In the genomic region with DNA sequence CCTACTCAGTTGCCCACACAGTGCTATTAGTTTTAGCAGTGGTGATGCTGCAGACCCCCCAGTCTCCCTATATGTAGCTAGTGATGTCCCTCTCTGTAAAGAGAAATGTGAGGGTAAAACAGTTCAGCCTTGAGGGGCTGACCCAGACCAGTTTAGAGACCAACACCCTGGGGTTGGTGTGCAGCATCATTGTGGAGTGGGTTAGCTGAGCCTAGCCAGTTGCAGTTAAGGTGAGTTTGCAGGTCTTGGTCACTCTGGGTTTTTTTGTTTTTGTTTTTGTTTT, we compare ENCODE assay signal across 8 cellular contexts. TPM values are rescaled to one million over a fixed set of nuclear protein-coding genes. Genes with fewer than 3 reads are reported as not detected.
DNase-seq lines count a peak whose midpoint lies in the region; ATAC-seq and TF ChIP-seq lines count a peak whose summit lies in the region.

No MANE protein-coding gene starts in this region.

- intact Hi-C loops in gastrocnemius medialis (cut with DNase I; ENCODE audit: low total_unique reads): loop anchor here (10.0 kb wide), 1 partner anchor 1102 kb away; the partner anchor contains the start of genes AGPAT1 and RNF5

- POLR2A ChIA-PET in T-cell (lab: Charles Lee): interaction anchor here (0.5 to 3.0 kb wide), 4 partner anchors 12 to 66 kb away, joined by 5 to 10 read pairs (median 7); partner anchors contain the start of genes PFDN6 (in 2 of the 2) and WDR46 (in 2 of the 2)

- H3K27ac ChIP-seq in gastrocnemius medialis: peak overlapping the region; percentile 70 to 82 (median 76)

- peaks cover 43% of the 10 kb centered on the region for H3K36me3 Mint-ChIP-seq in T-cell

- DNase-seq in T-cell: no peak
- no peak for DNase-seq in fibroblast of villous mesenchyme (ENCODE audit: low read depth)
- no peak for DNase-seq in gastrocnemius medialis
- no peak for DNase-seq in mucosa of gallbladder (ENCODE audit: low spot score)
- no peak for DNase-seq in GDM1 (lab: John Stamatoyannopoulos, UW)
- no peak for DNase-seq in stimulated activated CD4-positive, alpha-beta T cell treated with anti-CD3 and anti-CD28 coated beads, Interleukin-15, amount 100 ng/mL, for 24 hours

- peak overlapping the region; percentile 75 to 94 (median 92) for H3K4me3 Mint-ChIP-seq in T-cell

- ATAC-seq in T-cell (replicated peaks in 1 of 4) (no peak), gastrocnemius medialis (no peak), HG03045 (IDR thresholded peaks at IDR 0.05; ENCODE audit: unreplicated experiment) (no peak)

- H3K4me1 ChIP-seq in gastrocnemius medialis: peaks cover 47 to 68% of the 10 kb centered on the region in 2 donors

- in situ Hi-C loops in gastrocnemius medialis (cut with MboI; ENCODE audit: low sequenced_read_pairs in 4 of 4): loop anchor here in 1 of 4 donors (25.0 kb wide), 1 partner anchor 1414 kb away; the partner anchor contains the start of gene NEU1

- peaks cover 0 to 50% of the 10 kb centered on the region in 2 donors for H3K36me3 ChIP-seq in gastrocnemius medialis

- no peaks in the 10 kb centered on the region for H3K9me3 Mint-ChIP-seq in T-cell

- no peak for TF ChIP-seq POLR2A in gastrocnemius medialis (IDR thresholded peaks at IDR 0.05)

- no peaks in the 10 kb centered on the region for H3K27me3 Mint-ChIP-seq in T-cell

- H3K27ac Mint-ChIP-seq in T-cell: peak overlapping the region; percentile 92 to 94

- CTCF ChIA-PET in T-cell (lab: Charles Lee): interaction anchor here in 1 of 2 donors (0.9 to 1.4 kb wide), 3 partner anchors 28 to 161 kb away, joined by 3 to 4 read pairs (median 3); no protein-coding TSS in a partner anchor

- TF ChIP-seq CTCF in fibroblast of villous mesenchyme (IDR thresholded peaks at IDR 0.05; ENCODE audit: insufficient read depth, low read depth, low read length) (no peak), gastrocnemius medialis (IDR thresholded peaks at IDR 0.05 in 4 of 5, conservative IDR thresholded peaks at IDR 0.05 in 1 of 5) (no peak)

- H3K9me3 ChIP-seq in gastrocnemius medialis: no peaks in the 10 kb centered on the region

- H3K4me1 Mint-ChIP-seq in T-cell: peaks cover 64 to 79% (median 68%) of the 10 kb centered on the region in 3 donors

- H3K4me3 ChIP-seq in GM08714 (ENCODE audit: low read length) (peak overlapping the region; percentile 95), fibroblast of villous mesenchyme (ENCODE audit: low read depth, low read length) (peak overlapping the region; percentile 68), gastrocnemius medialis (peak overlapping the region; percentile 56 to 64 (median 62))

- H3K27me3 ChIP-seq in gastrocnemius medialis: no peaks in the 10 kb centered on the region

RNA-seq across cellular contexts. Expression of gene B3GALT4, which starts 0.4 kb away (rescaled TPM):
- total RNA-seq in T-cell (10 to 100 TPM; 12.2 to 47.2 (median 40.4) TPM), fibroblast of villous mesenchyme (2.6 and 5.5 TPM in 2 replicates), gastrocnemius medialis (1 to 10 TPM; 1.0 to 2.0 (median 1.7) TPM), mucosa of gallbladder (25.4 TPM)

RNA-seq across cellular contexts. Expression of gene RPS18, which starts 4.6 kb away (rescaled TPM):
- total RNA-seq in T-cell (1,000 to 10,000 TPM; 3,249 to 4,871 (median 4,590) TPM), fibroblast of villous mesenchyme (1,877 and 2,083 TPM in 2 replicates), gastrocnemius medialis (1,000 to 10,000 TPM; 1,834 to 2,142 (median 2,010) TPM), mucosa of gallbladder (1,438 TPM)

RNA-seq across cellular contexts. Expression of gene VPS52, which starts 4.8 kb away (rescaled TPM):
- total RNA-seq in T-cell (100 to 1,000 TPM in 1 of 5 donors, 10 to 100 TPM in 4; 81.4 to 100 (median 87.6) TPM), fibroblast of villous mesenchyme (35.4 and 38.9 TPM in 2 replicates), gastrocnemius medialis (10 to 100 TPM; 28.7 to 52.8 (median 41.2) TPM), mucosa of gallbladder (62.5 TPM)

RNA-seq across cellular contexts. Expression of gene WDR46, which starts 12.5 kb away (rescaled TPM):
- total RNA-seq in T-cell: 10 to 100 TPM; 38.3 to 74.4 (median 60.4) TPM
- 99.7 and 108 TPM in 2 replicates for total RNA-seq in fibroblast of villous mesenchyme
- total RNA-seq in gastrocnemius medialis: 10 to 100 TPM; 34.5 to 57.3 (median 49.1) TPM
- total RNA-seq in mucosa of gallbladder: 37.7 TPM

RNA-seq across cellular contexts. Expression of gene PFDN6, which starts 12.9 kb away (rescaled TPM):
- total RNA-seq in T-cell (10 to 100 TPM; 16.1 to 51.4 (median 40.5) TPM), fibroblast of villous mesenchyme (26.4 and 34.5 TPM in 2 replicates), gastrocnemius medialis (100 to 1,000 TPM in 1 of 4 donors, 10 to 100 TPM in 3; 49.9 to 106 (median 76.8) TPM), mucosa of gallbladder (38.6 TPM)
